In the genomic region with DNA sequence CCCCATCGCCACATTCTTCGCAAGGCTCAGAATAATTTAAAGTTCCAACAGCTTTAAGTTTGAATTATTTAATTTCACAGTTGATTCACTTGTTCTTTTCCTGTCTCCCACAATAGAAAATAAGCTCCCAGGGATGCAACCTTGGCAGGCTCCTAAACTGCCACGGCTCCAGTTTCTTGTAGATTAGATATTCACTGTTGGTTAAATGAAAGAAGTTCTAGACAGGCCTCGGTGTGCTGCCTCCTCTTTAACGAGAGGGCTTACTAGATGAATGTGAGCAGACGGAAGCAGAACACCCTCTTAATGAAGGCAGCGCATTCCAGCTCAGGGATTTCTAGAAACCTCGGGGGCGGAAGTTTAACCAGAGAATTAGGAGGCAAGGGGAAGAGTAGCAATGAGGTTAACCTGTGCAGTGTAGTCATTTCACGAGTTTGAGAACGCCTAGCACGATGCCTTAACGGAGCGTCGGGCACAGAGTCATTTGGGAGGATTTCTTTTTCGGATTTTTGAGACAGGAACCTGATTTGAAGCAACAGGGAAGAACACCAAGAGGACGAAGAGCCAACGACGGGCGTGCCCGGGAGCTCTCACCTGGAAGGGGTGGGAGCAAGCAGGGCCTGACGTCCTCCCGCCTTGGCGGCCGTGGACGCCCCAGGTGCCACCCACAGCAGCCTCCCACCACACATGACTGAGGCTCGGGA, we compare ENCODE assay signal across 2 cellular contexts.
A peak's percentile ranks its signal among the peaks of the same experiment; 100 is the strongest.
TF ChIP-seq lines count a peak whose summit lies in the region.

No MANE protein-coding gene starts in this region.

TF ChIP-seq in GM23338, 12 proteins besides CTCF, POLR2A, EP300 and RAD21 (continued from another document):
- no peak for TF ChIP-seq ZNF462 (CRISPR knock-in tag; IDR thresholded peaks at IDR 0.05)

TF ChIP-seq in HepG2, 621 proteins besides CTCF, POLR2A, EP300 and RAD21 (continued from another document and continues in another):
- TF ChIP-seq, protein P1, sequence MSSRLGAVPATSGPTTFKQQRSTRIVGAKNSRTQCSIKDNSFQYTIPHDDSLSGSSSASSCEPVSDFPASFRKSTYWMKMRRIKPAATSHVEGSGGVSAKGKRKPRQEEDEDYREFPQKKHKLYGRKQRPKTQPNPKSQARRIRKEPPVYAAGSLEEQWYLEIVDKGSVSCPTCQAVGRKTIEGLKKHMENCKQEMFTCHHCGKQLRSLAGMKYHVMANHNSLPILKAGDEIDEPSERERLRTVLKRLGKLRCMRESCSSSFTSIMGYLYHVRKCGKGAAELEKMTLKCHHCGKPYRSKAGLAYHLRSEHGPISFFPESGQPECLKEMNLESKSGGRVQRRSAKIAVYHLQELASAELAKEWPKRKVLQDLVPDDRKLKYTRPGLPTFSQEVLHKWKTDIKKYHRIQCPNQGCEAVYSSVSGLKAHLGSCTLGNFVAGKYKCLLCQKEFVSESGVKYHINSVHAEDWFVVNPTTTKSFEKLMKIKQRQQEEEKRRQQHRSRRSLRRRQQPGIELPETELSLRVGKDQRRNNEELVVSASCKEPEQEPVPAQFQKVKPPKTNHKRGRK (CRISPR knock-in tag; IDR thresholded peaks at IDR 0.05), result no peak
- TF ChIP-seq ZNF260 (CRISPR knock-in tag; IDR thresholded peaks at IDR 0.05; ENCODE audit: borderline replicate concordance, low read depth), result no peak
- TF ChIP-seq ZNF121 (CRISPR knock-in tag; IDR thresholded peaks at IDR 0.05), result no peak
- no peak for TF ChIP-seq POLR2AphosphoS5 (IDR thresholded peaks at IDR 0.05; ENCODE audit: low read depth, low read length)
- TF ChIP-seq, protein P2, sequence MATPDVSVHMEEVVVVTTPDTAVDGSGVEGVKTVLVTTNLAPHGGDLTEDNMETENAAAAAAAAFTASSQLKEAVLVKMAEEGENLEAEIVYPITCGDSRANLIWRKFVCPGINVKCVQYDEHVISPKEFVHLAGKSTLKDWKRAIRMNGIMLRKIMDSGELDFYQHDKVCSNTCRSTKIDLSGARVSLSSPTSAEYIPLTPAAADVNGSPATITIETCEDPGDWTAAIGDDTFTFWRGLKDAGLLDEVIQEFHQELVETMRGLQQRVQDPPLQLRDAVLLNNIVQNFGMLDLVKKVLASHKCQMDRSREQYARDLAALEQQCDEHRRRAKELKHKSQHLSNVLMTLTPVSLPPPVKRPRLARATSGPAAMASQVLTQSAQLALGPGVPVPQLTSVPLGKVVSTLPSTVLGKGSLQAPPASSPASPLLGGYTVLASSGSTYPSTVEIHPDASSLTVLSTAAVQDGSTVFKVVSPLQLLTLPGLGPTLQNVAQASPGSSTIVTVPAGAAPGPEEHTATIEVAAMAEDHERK (CRISPR knock-in tag; IDR thresholded peaks at IDR 0.05; ENCODE audit: low read depth), result no peak
- TF ChIP-seq KAT7 (CRISPR knock-in tag; IDR thresholded peaks at IDR 0.05; ENCODE audit: borderline replicate concordance), result no peak
- TF ChIP-seq, protein P3, sequence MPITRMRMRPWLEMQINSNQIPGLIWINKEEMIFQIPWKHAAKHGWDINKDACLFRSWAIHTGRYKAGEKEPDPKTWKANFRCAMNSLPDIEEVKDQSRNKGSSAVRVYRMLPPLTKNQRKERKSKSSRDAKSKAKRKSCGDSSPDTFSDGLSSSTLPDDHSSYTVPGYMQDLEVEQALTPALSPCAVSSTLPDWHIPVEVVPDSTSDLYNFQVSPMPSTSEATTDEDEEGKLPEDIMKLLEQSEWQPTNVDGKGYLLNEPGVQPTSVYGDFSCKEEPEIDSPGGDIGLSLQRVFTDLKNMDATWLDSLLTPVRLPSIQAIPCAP (CRISPR knock-in tag; IDR thresholded peaks at IDR 0.05; ENCODE audit: low read depth), result no peak
- TF ChIP-seq KDM3A (CRISPR knock-in tag; IDR thresholded peaks at IDR 0.05; ENCODE audit: low read depth), result no peak
- no peak for TF ChIP-seq ZBTB38 (CRISPR knock-in tag; IDR thresholded peaks at IDR 0.05)
- no peak for TF ChIP-seq CCAR2 (optimal IDR thresholded peaks at IDR 0.05; ENCODE audit: low read depth, low read length)
- no peak for TF ChIP-seq KLF6 (CRISPR knock-in tag; IDR thresholded peaks at IDR 0.05)
- peak; percentile 42; the same call in 1 of the 2 replicates for TF ChIP-seq MIER3 (CRISPR knock-in tag; IDR thresholded peaks at IDR 0.05; ENCODE audit: borderline replicate concordance)
- TF ChIP-seq MATR3 (CRISPR knock-in tag; IDR thresholded peaks at IDR 0.05), result no peak
- TF ChIP-seq ZNF790 (CRISPR knock-in tag; IDR thresholded peaks at IDR 0.05; ENCODE audit: borderline replicate concordance), result no peak
- TF ChIP-seq ZNF652 (CRISPR knock-in tag; IDR thresholded peaks at IDR 0.05; ENCODE audit: borderline replicate concordance, low read depth), result no peak
- 0 out of 2 replicates have a peak, but pooled peaks have one; percentile 2 for TF ChIP-seq ZNF230 (CRISPR knock-in tag; IDR thresholded peaks at IDR 0.05)
- TF ChIP-seq ZEB1 (IDR thresholded peaks at IDR 0.05; ENCODE audit: insufficient replicate concordance, low read depth), result peak; percentile 21
- TF ChIP-seq ZMAT3 (CRISPR knock-in tag; conservative IDR thresholded peaks at IDR 0.05), result no peak
- TF ChIP-seq ZNF253 (CRISPR knock-in tag; IDR thresholded peaks at IDR 0.05; ENCODE audit: borderline replicate concordance), result no peak
- no peak for TF ChIP-seq ZNF513 (CRISPR knock-in tag; conservative IDR thresholded peaks at IDR 0.05)
- no peak for TF ChIP-seq THAP11 (CRISPR knock-in tag; IDR thresholded peaks at IDR 0.05)
- TF ChIP-seq GATAD2A (CRISPR knock-in tag; IDR thresholded peaks at IDR 0.05), result 0 out of 2 replicates have a peak, but pooled peaks have one; percentile 4
- TF ChIP-seq HMG20B (CRISPR knock-in tag; conservative IDR thresholded peaks at IDR 0.05), result no peak
- no peak for TF ChIP-seq GPN1 (CRISPR knock-in tag; IDR thresholded peaks at IDR 0.05; ENCODE audit: borderline replicate concordance)
- TF ChIP-seq CBX2 (IDR thresholded peaks at IDR 0.05; ENCODE audit: low read depth, low read length), result no peak
- TF ChIP-seq CBX2 (CRISPR knock-in tag; IDR thresholded peaks at IDR 0.05; ENCODE audit: low read depth), result 0 out of 2 replicates have a peak, but pooled peaks have one; percentile 10
- peak; percentile 22; the same call in 1 of the 2 replicates for TF ChIP-seq ZBTB20 (CRISPR knock-in tag; IDR thresholded peaks at IDR 0.05; ENCODE audit: borderline replicate concordance, low read depth)
- no peak for TF ChIP-seq ZGPAT (CRISPR knock-in tag; IDR thresholded peaks at IDR 0.05)
- TF ChIP-seq LRRFIP1 (CRISPR knock-in tag; conservative IDR thresholded peaks at IDR 0.05), result no peak
- no peak for TF ChIP-seq SRSF1 (optimal IDR thresholded peaks at IDR 0.05; ENCODE audit: low read depth, low read length)
- 0 out of 2 replicates have a peak, but pooled peaks have one; percentile 82 for TF ChIP-seq KLF15 (CRISPR knock-in tag; IDR thresholded peaks at IDR 0.05; ENCODE audit: borderline replicate concordance)
- no peak for TF ChIP-seq ZNF296 (CRISPR knock-in tag; conservative IDR thresholded peaks at IDR 0.05)
- no peak for TF ChIP-seq JDP2 (CRISPR knock-in tag; IDR thresholded peaks at IDR 0.05; ENCODE audit: borderline replicate concordance)
- TF ChIP-seq, protein P4, sequence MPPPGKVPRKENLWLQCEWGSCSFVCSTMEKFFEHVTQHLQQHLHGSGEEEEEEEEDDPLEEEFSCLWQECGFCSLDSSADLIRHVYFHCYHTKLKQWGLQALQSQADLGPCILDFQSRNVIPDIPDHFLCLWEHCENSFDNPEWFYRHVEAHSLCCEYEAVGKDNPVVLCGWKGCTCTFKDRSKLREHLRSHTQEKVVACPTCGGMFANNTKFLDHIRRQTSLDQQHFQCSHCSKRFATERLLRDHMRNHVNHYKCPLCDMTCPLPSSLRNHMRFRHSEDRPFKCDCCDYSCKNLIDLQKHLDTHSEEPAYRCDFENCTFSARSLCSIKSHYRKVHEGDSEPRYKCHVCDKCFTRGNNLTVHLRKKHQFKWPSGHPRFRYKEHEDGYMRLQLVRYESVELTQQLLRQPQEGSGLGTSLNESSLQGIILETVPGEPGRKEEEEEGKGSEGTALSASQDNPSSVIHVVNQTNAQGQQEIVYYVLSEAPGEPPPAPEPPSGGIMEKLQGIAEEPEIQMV (CRISPR knock-in tag; IDR thresholded peaks at IDR 0.05; ENCODE audit: low read depth), result no peak
- TF ChIP-seq, protein P5, sequence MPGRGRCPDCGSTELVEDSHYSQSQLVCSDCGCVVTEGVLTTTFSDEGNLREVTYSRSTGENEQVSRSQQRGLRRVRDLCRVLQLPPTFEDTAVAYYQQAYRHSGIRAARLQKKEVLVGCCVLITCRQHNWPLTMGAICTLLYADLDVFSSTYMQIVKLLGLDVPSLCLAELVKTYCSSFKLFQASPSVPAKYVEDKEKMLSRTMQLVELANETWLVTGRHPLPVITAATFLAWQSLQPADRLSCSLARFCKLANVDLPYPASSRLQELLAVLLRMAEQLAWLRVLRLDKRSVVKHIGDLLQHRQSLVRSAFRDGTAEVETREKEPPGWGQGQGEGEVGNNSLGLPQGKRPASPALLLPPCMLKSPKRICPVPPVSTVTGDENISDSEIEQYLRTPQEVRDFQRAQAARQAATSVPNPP (CRISPR knock-in tag; IDR thresholded peaks at IDR 0.05), result 0 out of 2 replicates have a peak, but pooled peaks have one; percentile 15
- TF ChIP-seq RCOR2 (CRISPR knock-in tag; IDR thresholded peaks at IDR 0.05), result no peak
- TF ChIP-seq HNRNPK (IDR thresholded peaks at IDR 0.05; ENCODE audit: low read depth, low read length, poor library complexity, severe bottlenecking), result no peak
- no peak; the same call in 1 of the 2 replicates for TF ChIP-seq ZNF557 (CRISPR knock-in tag; IDR thresholded peaks at IDR 0.05)
- no peak for TF ChIP-seq ZKSCAN8 (CRISPR knock-in tag; IDR thresholded peaks at IDR 0.05; ENCODE audit: borderline replicate concordance)
- TF ChIP-seq ZNF720 (CRISPR knock-in tag; IDR thresholded peaks at IDR 0.05), result no peak
- no peak for TF ChIP-seq ZBTB34 (CRISPR knock-in tag; IDR thresholded peaks at IDR 0.05)
- TF ChIP-seq ZSCAN22 (CRISPR knock-in tag; IDR thresholded peaks at IDR 0.05), result no peak
- no peak for TF ChIP-seq TCF12 (IDR thresholded peaks at IDR 0.05)
- no peak; the same call in 1 of the 2 replicates for TF ChIP-seq TCF12 (CRISPR knock-in tag; IDR thresholded peaks at IDR 0.05)
- TF ChIP-seq AHR (CRISPR knock-in tag; IDR thresholded peaks at IDR 0.05), result 0 out of 2 replicates have a peak, but pooled peaks have one; percentile 11
- no peak for TF ChIP-seq CREB1 (IDR thresholded peaks at IDR 0.05)
- no peak for TF ChIP-seq CREB1 (CRISPR knock-in tag; IDR thresholded peaks at IDR 0.05)
- TF ChIP-seq POLR2AphosphoS2 (IDR thresholded peaks at IDR 0.05; ENCODE audit: low read depth, low read length), result no peak
- TF ChIP-seq HOXA7 (CRISPR knock-in tag; IDR thresholded peaks at IDR 0.05), result no peak
